8 cellular contexts compared by ENCODE assay signal in the genomic region with DNA sequence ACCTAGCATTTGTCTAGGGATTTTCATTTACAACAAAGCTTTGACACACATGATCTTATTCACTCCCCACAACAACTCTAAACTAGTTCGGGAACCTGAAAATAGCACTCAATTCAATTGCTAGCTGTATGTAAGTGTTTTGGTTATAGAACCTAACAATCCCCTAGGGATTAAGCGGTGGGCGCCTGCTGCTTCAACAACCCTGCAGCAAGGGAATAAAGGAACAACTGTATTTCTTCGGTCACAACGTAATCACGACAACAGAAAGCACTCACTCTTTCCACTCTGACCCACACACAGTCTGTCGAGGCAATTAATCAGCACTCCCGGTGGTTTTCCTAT. TPM values are rescaled to one million over a fixed set of nuclear protein-coding genes. Genes with fewer than 3 reads are reported as not detected.
DNase-seq lines count a peak whose midpoint lies in the region; ATAC-seq lines count a peak whose summit lies in the region.

No MANE protein-coding gene starts in this region.

- no peak for ATAC-seq in effector memory CD8-positive, alpha-beta T cell (replicated peaks)
- no peak for ATAC-seq in HG03039 (IDR thresholded peaks at IDR 0.05; ENCODE audit: unreplicated experiment)

- peak overlapping the region; percentile 60; the same call in 1 of the 2 replicates for H3K4me3 ChIP-seq in Karpas-422 (ENCODE audit: low read length)
- H3K4me3 ChIP-seq in rectal smooth muscle tissue (ENCODE audit: low read length): peak overlapping the region; percentile 69

- H3K4me2 ChIP-seq in Karpas-422 (ENCODE audit: low read depth, low read length, poor library complexity, severe bottlenecking): peak overlapping the region; percentile 61

- no peak overlapping the region for H3K27ac ChIP-seq in Karpas-422 (ENCODE audit: low read length)
- H3K27ac ChIP-seq in rectal smooth muscle tissue (ENCODE audit: low read depth, low read length): peak overlapping the region; percentile 37

- 0 out of 2 replicates have a peak overlapping the region, but pooled peaks have one; percentile 44 for H3K9ac ChIP-seq in Karpas-422 (ENCODE audit: low read length)
- no peak overlapping the region for H3K9ac ChIP-seq in rectal smooth muscle tissue (ENCODE audit: low read length)

- H3K9me3 ChIP-seq in Karpas-422 (ENCODE audit: low read length): no peaks in the 10 kb centered on the region

- H3K36me3 ChIP-seq in Karpas-422 (ENCODE audit: insufficient read depth, low read length) (no peaks in the 10 kb centered on the region), rectal smooth muscle tissue (ENCODE audit: control insufficient read depth, insufficient read depth, low read length) (no peaks in the 10 kb centered on the region)

- H3K4me1 ChIP-seq in Karpas-422 (ENCODE audit: low read length) (peaks cover 16% of the 10 kb centered on the region), rectal smooth muscle tissue (ENCODE audit: control insufficient read depth, insufficient read depth, low read length) (no peaks in the 10 kb centered on the region)

- H4K20me1 ChIP-seq in Karpas-422 (ENCODE audit: insufficient read depth, low read depth, low read length): no peaks in the 10 kb centered on the region

- intact Hi-C loops in activated CD4-positive, alpha-beta T cell treated with anti-CD3 and anti-CD28 coated beads, Interleukin-2, amount 10 ng/mL, durations not matched to agents 24 days and 14 days (cut with micrococcal nuclease): loop anchor here (2.0 to 10.0 kb wide), 2 partner anchors 351 to 715 kb away; no protein-coding TSS in a partner anchor

- H3K27me3 ChIP-seq in Karpas-422 (ENCODE audit: low read length): no peaks in the 10 kb centered on the region
- H3K27me3 ChIP-seq in rectal smooth muscle tissue (ENCODE audit: control insufficient read depth, insufficient read depth, low read length): no peaks in the 10 kb centered on the region

- H3K27ac Mint-ChIP-seq in activated CD4-positive, alpha-beta T cell treated with anti-CD3 and anti-CD28 coated beads, Interleukin-2, amount 10 ng/mL, durations not matched to agents 24 days and 14 days: peak overlapping the region; percentile 45
- peak overlapping the region; percentile 93 to 98 for H3K27ac Mint-ChIP-seq in effector memory CD8-positive, alpha-beta T cell

- H3K4me1 Mint-ChIP-seq in activated CD4-positive, alpha-beta T cell treated with anti-CD3 and anti-CD28 coated beads, Interleukin-2, amount 10 ng/mL, durations not matched to agents 24 days and 14 days: peaks cover 18% of the 10 kb centered on the region
- peaks cover 3 to 8% of the 10 kb centered on the region in 2 donors for H3K4me1 Mint-ChIP-seq in effector memory CD8-positive, alpha-beta T cell (ENCODE audit: low read depth in 2 of 2)

- H2AFZ ChIP-seq in Karpas-422 (ENCODE audit: low read length): no peak overlapping the region

- no peaks in the 10 kb centered on the region for H3K79me2 ChIP-seq in Karpas-422 (ENCODE audit: low read length)

- H3K36me3 Mint-ChIP-seq in activated CD4-positive, alpha-beta T cell treated with anti-CD3 and anti-CD28 coated beads, Interleukin-2, amount 10 ng/mL, durations not matched to agents 24 days and 14 days (ENCODE audit: low read depth): no peaks in the 10 kb centered on the region
- H3K36me3 Mint-ChIP-seq in effector memory CD8-positive, alpha-beta T cell (ENCODE audit: insufficient read depth): peaks cover 3% of the 10 kb centered on the region

- no peaks in the 10 kb centered on the region for H3K9me3 Mint-ChIP-seq in activated CD4-positive, alpha-beta T cell treated with anti-CD3 and anti-CD28 coated beads, Interleukin-2, amount 10 ng/mL, durations not matched to agents 24 days and 14 days
- no peaks in the 10 kb centered on the region for H3K9me3 Mint-ChIP-seq in effector memory CD8-positive, alpha-beta T cell

- DNase-seq in activated CD4-positive, alpha-beta T cell treated with anti-CD3 and anti-CD28 coated beads, Interleukin-2, amount 10 ng/mL, durations not matched to agents 24 days and 14 days: no peak
- no peak for DNase-seq in activated CD4-positive, alpha-beta T cell treated with anti-CD3 and anti-CD28 coated beads for 1 hour
- no peak for DNase-seq in Karpas-422
- DNase-seq in effector memory CD8-positive, alpha-beta T cell: no peak
- DNase-seq in NCI-H2081 (lab: John Stamatoyannopoulos, UW): no peak
- DNase-seq in NCI-H1436 (lab: John Stamatoyannopoulos, UW): no peak

- H3K27me3 Mint-ChIP-seq in activated CD4-positive, alpha-beta T cell treated with anti-CD3 and anti-CD28 coated beads, Interleukin-2, amount 10 ng/mL, durations not matched to agents 24 days and 14 days: no peaks in the 10 kb centered on the region
- no peaks in the 10 kb centered on the region for H3K27me3 Mint-ChIP-seq in effector memory CD8-positive, alpha-beta T cell

- H3K9me2 ChIP-seq in Karpas-422 (replicated peaks; ENCODE audit: insufficient read depth, low read length): no peaks in the 10 kb centered on the region

- peak overlapping the region; percentile 96 for H3K4me3 Mint-ChIP-seq in activated CD4-positive, alpha-beta T cell treated with anti-CD3 and anti-CD28 coated beads, Interleukin-2, amount 10 ng/mL, durations not matched to agents 24 days and 14 days
- peak overlapping the region; percentile 98 for H3K4me3 Mint-ChIP-seq in effector memory CD8-positive, alpha-beta T cell

RNA-seq across cellular contexts. Expression of gene DIAPH2, which starts 0.7 kb away (rescaled TPM):
- 12.7 and 13.2 TPM in 2 replicates for total RNA-seq in activated CD4-positive, alpha-beta T cell treated with anti-CD3 and anti-CD28 coated beads, Interleukin-2, amount 10 ng/mL, durations not matched to agents 24 days and 14 days
- 0.29 and 0.89 TPM in 2 replicates for total RNA-seq in Karpas-422 (2014; rRNA removed; shearing (Covaris generic); ENCODE audit: low replicate concordance)
